Comparison of ENCODE assay signal across 19 cellular contexts in the genomic region with DNA sequence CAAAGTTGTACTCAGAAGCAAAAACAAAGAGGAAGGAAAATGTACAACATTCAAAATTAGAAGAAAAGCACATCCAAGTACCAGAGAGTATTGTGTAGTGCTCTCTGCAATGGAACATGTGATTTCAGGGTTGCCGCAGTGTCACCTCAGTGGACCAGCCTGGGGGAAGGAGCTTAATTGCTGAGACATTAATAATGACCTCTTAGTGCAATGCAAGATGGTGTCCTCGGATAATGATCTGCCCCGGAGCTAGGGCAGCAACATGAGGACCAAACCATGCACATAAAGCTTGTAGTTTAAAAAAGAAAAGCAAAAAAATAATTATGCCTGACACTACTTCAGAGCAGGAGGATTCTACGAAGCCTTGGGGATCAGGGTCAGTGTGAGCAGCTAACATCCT. TPM values are rescaled to one million over a fixed set of nuclear protein-coding genes. Genes with fewer than 3 reads are reported as not detected.
"Had no signal": no experiment of that assay in that cellular context is flagged by ENCODE, and none has a peak within 500 bp of the region (broad histone marks: within the 10 kb centered on the region; RNA-seq: fewer than 3 reads in every experiment).

No MANE protein-coding gene starts in this region.

- DNase-seq: KBM-7, MV-4-11, NCI-H1048, NCI-H1105, NCI-H1436, NCI-H187, NCI-H2029, NCI-H2081 treated with DMSO at 0.1 percent for 48 hours, NCI-H2171, NCI-H524, NCI-H526 treated with DMSO at 0.1 percent for 48 hours, NCI-H774, RPMI8226, SHP77 had no signal

- H3K27ac ChIP-seq: HL-60 had no signal

- FAIRE-seq: RCC 7860 had no signal

RNA-seq across cellular contexts. Expression of a gene that starts 33.0 kb away (rescaled TPM):
- total RNA-seq: LHCN-M2, MCF 10A, NCI-H460 had no signal
